ENCODE assay signal across 8 cellular contexts in the genomic region with DNA sequence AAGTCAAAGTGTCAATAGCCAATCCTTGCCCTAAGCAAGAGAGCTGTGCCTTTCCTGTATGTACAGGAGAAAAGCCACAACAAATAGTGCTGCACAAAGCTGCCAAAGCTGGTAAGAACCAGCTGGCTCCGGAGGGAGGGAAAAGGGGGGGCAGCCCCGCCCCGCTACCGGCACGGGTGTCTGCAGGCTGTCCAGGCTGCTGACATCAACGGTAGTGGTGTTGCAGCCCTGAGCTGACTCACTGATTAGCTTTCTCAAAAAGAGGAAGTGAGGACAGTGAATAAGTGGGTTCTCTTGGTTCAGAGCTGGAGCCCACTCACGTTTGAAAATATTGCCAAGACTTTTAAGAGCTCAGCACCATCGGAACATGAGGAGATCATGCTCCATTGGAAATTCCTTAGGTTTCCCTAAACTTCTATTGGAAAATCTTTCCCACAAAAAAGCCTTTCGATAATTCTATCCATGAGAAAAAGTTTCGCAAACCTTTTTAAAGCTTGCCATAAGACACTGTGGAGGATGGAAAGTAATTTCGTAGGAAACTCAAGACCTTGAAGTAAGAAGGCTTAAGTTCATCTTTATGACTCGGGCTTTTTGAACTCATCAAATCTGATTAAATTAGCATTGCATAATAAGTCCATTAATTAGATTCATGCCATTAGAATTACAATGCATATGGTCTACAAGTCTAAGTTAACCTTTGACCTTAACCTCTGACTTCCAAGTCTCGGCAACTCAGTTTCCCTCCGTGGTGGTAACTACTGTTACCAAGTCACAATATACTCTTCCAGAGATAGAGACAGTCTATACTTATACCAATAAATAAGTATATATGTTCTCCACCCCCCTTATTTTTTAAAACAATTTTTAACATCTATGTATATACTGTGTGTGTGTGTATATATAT.
DNase-seq lines count a peak whose midpoint lies in the region; TF ChIP-seq lines count a peak whose summit lies in the region.

No MANE protein-coding gene starts in this region.

- peaks cover 6% of the 10 kb centered on the region; the same call in 1 of the 2 replicates for H3K4me1 ChIP-seq in GM23248 (ENCODE audit: insufficient read depth)
- H3K4me1 ChIP-seq in cardiac muscle cell (ENCODE audit: low read depth), result peaks cover 40% of the 10 kb centered on the region
- peaks cover 20% of the 10 kb centered on the region for H3K4me1 ChIP-seq in rectal smooth muscle tissue (ENCODE audit: control insufficient read depth, insufficient read depth, low read length)

- H3K4me1 Mint-ChIP-seq in activated naive CD8-positive, alpha-beta T cell treated with anti-CD3 and anti-CD28 coated beads for 36 hours, result peaks cover 41% of the 10 kb centered on the region

- in situ Hi-C loops in GM23248 (cut with MboI) (no loop called here), KBM-7 (cut with MboI; ENCODE audit: low pct_unique_long_range_greater_than_20kb, low sequenced_read_pairs) (no loop called here)

- H4K20me1 ChIP-seq in GM23248 (ENCODE audit: insufficient read depth), result no peaks in the 10 kb centered on the region

- H3K9me3 ChIP-seq in GM23248 (ENCODE audit: low read depth), result no peaks in the 10 kb centered on the region
- H3K9me3 ChIP-seq in cardiac muscle cell (ENCODE audit: low read depth), result no peaks in the 10 kb centered on the region

- no peaks in the 10 kb centered on the region for H3K27me3 Mint-ChIP-seq in activated naive CD8-positive, alpha-beta T cell treated with anti-CD3 and anti-CD28 coated beads for 36 hours

- H3K9ac ChIP-seq in GM23248 (peak overlapping the region; percentile 54), rectal smooth muscle tissue (ENCODE audit: low read length) (no peak overlapping the region)

- H3F3A ChIP-seq in GM23248 (ENCODE audit: insufficient read depth), result no peaks in the 10 kb centered on the region

- no peaks in the 10 kb centered on the region for H3K79me2 ChIP-seq in GM23248 (ENCODE audit: insufficient read depth)

- no peak overlapping the region for H3K4me2 ChIP-seq in GM23248 (ENCODE audit: unreplicated experiment)

- H3K27ac Mint-ChIP-seq in activated naive CD8-positive, alpha-beta T cell treated with anti-CD3 and anti-CD28 coated beads for 36 hours, result peak overlapping the region; percentile 20

- no peak overlapping the region for H3K4me3 Mint-ChIP-seq in activated naive CD8-positive, alpha-beta T cell treated with anti-CD3 and anti-CD28 coated beads for 36 hours

- H2AFZ ChIP-seq in GM23248, result peak overlapping the region; percentile 57

- no peaks in the 10 kb centered on the region for H3K9me2 ChIP-seq in GM23248 (ENCODE audit: insufficient read depth)

- peak overlapping the region; percentile 54 for H3K27ac ChIP-seq in GM23248
- peak overlapping the region; percentile 67 for H3K27ac ChIP-seq in cardiac muscle cell
- peak overlapping the region; percentile 77 for H3K27ac ChIP-seq in rectal smooth muscle tissue (ENCODE audit: low read depth, low read length)

- H3K4me3 ChIP-seq in GM23248 (no peak overlapping the region), cardiac muscle cell (no peak overlapping the region), rectal smooth muscle tissue (ENCODE audit: low read length) (no peak overlapping the region)

- no peaks in the 10 kb centered on the region for H3K9me3 Mint-ChIP-seq in activated naive CD8-positive, alpha-beta T cell treated with anti-CD3 and anti-CD28 coated beads for 36 hours

- peak; percentile 93 for DNase-seq in GDM1 (lab: John Stamatoyannopoulos, UW)
- peak; percentile 77 for DNase-seq in GM23248
- peak; percentile 96 for DNase-seq in KBM-7
- peak; percentile 79 for DNase-seq in SHP77 treated with DMSO at 0.1 percent for 48 hours (lab: John Stamatoyannopoulos, UW)
- peak; percentile 73 for DNase-seq in activated naive CD8-positive, alpha-beta T cell treated with anti-CD3 and anti-CD28 coated beads for 36 hours
- DNase-seq in cardiac muscle cell (ENCODE audit: low read depth in 1 of 2, low spot score in 1 of 2), result peak; percentile 88 to 97
- DNase-seq in middle frontal gyrus (ENCODE audit: extremely low spot score, low spot score), result no peak

- 45 to 46% methylated on average over 14 of the region's 14 CpGs for WGBS in GM23248 (ENCODE audit: low coverage in 1 of 2, low lambda C conversion rate in 2 of 2, missing lambda C conversion rate in 2 of 2), 2 experiments

- TF ChIP-seq CTCF in cardiac muscle cell (IDR thresholded peaks at IDR 0.05; ENCODE audit: low read depth, low read length), result no peak

- no peaks in the 10 kb centered on the region for H3K36me3 Mint-ChIP-seq in activated naive CD8-positive, alpha-beta T cell treated with anti-CD3 and anti-CD28 coated beads for 36 hours

- H3K27me3 ChIP-seq in GM23248 (replicated peaks; ENCODE audit: insufficient read depth) (no peaks in the 10 kb centered on the region), cardiac muscle cell (no peaks in the 10 kb centered on the region), rectal smooth muscle tissue (ENCODE audit: control insufficient read depth, insufficient read depth, low read length) (no peaks in the 10 kb centered on the region)

- H3K36me3 ChIP-seq in GM23248 (ENCODE audit: low read depth) (no peaks in the 10 kb centered on the region), cardiac muscle cell (no peaks in the 10 kb centered on the region), rectal smooth muscle tissue (ENCODE audit: control insufficient read depth, insufficient read depth, low read length) (no peaks in the 10 kb centered on the region)
